ENCODE assay signal across 1 cellular context in genomic region chr17:31739300-31739699, GRCh38.
TF ChIP-seq lines count a peak whose summit lies in the region.

No MANE protein-coding gene starts in this region.

TF ChIP-seq in GM23338, 12 proteins besides CTCF, POLR2A, EP300 and RAD21 (continued from another document):
- TF ChIP-seq ZNF462 (CRISPR knock-in tag; IDR thresholded peaks at IDR 0.05) (no peak), ZNF114 (CRISPR knock-in tag; IDR thresholded peaks at IDR 0.05) (no peak), ZNF331 (CRISPR knock-in tag; IDR thresholded peaks at IDR 0.05; ENCODE audit: low read depth) (no peak), CREB1 (CRISPR knock-in tag; IDR thresholded peaks at IDR 0.05; ENCODE audit: low read depth) (no peak), EZH2phosphoT487 (IDR thresholded peaks at IDR 0.05; ENCODE audit: unreplicated experiment) (no peak)
